In the genomic region with DNA sequence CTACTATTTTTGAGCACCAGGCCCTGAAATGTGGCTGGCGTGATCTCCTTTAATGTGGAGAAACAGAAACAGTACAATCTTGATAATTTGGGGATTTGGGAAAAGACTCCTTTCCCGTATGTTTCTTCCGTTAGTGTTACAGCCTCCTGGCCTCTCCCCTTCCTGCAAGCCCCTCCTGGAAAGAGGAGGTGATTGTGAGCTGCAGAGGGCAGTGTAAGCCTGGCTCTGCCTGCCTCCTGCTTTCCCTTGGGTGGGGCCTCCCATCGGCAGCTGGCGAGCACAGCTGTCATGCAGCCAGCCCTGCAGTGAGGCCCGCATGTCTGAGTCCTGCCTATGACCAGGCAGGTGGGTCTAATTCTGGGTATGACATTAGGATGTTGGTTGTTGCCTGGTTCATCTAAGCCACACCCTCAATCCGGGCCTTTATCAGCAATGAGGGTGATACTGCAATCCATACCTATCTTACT, we compare ENCODE assay signal across 8 cellular contexts. TPM values are rescaled to one million over a fixed set of nuclear protein-coding genes. Genes with fewer than 3 reads are reported as not detected.
A peak's percentile ranks its signal among the peaks of the same experiment; 100 is the strongest.
DNase-seq lines count a peak whose midpoint lies in the region; ATAC-seq and TF ChIP-seq lines count a peak whose summit lies in the region.

No MANE protein-coding gene starts in this region.

- peak; percentile 96 for DNase-seq in AML-193 (lab: John Stamatoyannopoulos, UW)
- DNase-seq in NCI-H2196 (lab: John Stamatoyannopoulos, UW; ENCODE audit: unreplicated experiment), result peak; percentile 83
- DNase-seq in WTC11 (ENCODE audit: low spot score), result peak; percentile 81
- peak; percentile 8 for DNase-seq in effector CD4-positive, alpha-beta T cell
- DNase-seq in lung microvascular endothelial cell (ENCODE audit: low read depth in 2 of 2), result peak; percentile 90 to 96
- peak in 2 of 3 experiments; percentile 2 to 8 for DNase-seq in stimulated activated CD4-positive, alpha-beta T cell treated with anti-CD3 and anti-CD28 coated beads, TNF-alpha, amount 100 ng/mL, for 4 hours (ENCODE audit: low read depth in 3 of 3)

- no peak overlapping the region for H3K27ac Mint-ChIP-seq in WTC11

- POLR2A ChIA-PET in WTC11 (lab: Charles Lee), result interaction anchor here (0.6 to 1.5 kb wide), 2 partner anchors 49 to 88 kb away, joined by 3 to 5 read pairs; no protein-coding TSS in a partner anchor

- CTCF ChIA-PET in WTC11 (lab: Charles Lee), result interaction anchor here (0.6 to 3.6 kb wide), 31 partner anchors 10 to 409 kb away, joined by 3 to 34 read pairs (median 5); a partner anchor contains a TSS

- TF ChIP-seq CTCF in WTC11 (IDR thresholded peaks at IDR 0.05), result no peak

- peak overlapping the region; percentile 2; the same call in 1 of the 2 replicates for H3K4me3 Mint-ChIP-seq in WTC11

- H3K27me3 Mint-ChIP-seq in WTC11 (ENCODE audit: low read depth), result peaks cover under 1% of the 10 kb centered on the region; the same call in 1 of the 2 replicates

- H3K36me3 Mint-ChIP-seq in WTC11, result no peaks in the 10 kb centered on the region

- no peaks in the 10 kb centered on the region for H3K9me3 Mint-ChIP-seq in WTC11

- peaks cover 25% of the 10 kb centered on the region for H3K4me1 Mint-ChIP-seq in WTC11

- ATAC-seq in GM18858 (IDR thresholded peaks at IDR 0.05; ENCODE audit: unreplicated experiment) (peak; percentile 86), HG03064 (IDR thresholded peaks at IDR 0.05; ENCODE audit: low read depth, unreplicated experiment) (peak; percentile 86), WTC11 (peak; percentile 97)

TF ChIP-seq in WTC11, 78 proteins besides CTCF, POLR2A, EP300 and RAD21:
- TF ChIP-seq, protein P1, sequence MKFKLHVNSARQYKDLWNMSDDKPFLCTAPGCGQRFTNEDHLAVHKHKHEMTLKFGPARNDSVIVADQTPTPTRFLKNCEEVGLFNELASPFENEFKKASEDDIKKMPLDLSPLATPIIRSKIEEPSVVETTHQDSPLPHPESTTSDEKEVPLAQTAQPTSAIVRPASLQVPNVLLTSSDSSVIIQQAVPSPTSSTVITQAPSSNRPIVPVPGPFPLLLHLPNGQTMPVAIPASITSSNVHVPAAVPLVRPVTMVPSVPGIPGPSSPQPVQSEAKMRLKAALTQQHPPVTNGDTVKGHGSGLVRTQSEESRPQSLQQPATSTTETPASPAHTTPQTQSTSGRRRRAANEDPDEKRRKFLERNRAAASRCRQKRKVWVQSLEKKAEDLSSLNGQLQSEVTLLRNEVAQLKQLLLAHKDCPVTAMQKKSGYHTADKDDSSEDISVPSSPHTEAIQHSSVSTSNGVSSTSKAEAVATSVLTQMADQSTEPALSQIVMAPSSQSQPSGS (CRISPR knock-in tag; IDR thresholded peaks at IDR 0.05; ENCODE audit: borderline replicate concordance, low read depth), result no peak
- TF ChIP-seq, protein P2, sequence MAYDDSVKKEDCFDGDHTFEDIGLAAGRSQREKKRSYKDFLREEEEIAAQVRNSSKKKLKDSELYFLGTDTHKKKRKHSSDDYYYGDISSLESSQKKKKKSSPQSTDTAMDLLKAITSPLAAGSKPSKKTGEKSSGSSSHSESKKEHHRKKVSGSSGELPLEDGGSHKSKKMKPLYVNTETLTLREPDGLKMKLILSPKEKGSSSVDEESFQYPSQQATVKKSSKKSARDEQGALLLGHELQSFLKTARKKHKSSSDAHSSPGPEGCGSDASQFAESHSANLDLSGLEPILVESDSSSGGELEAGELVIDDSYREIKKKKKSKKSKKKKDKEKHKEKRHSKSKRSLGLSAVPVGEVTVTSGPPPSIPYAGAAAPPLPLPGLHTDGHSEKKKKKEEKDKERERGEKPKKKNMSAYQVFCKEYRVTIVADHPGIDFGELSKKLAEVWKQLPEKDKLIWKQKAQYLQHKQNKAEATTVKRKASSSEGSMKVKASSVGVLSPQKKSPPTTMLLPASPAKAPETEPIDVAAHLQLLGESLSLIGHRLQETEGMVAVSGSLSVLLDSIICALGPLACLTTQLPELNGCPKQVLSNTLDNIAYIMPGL (CRISPR knock-in tag; IDR thresholded peaks at IDR 0.05), result no peak
- 0 out of 2 replicates have a peak, but pooled peaks have one; percentile 16 for TF ChIP-seq SP1 (CRISPR knock-in tag; conservative IDR thresholded peaks at IDR 0.05)
- TF ChIP-seq, protein P3, sequence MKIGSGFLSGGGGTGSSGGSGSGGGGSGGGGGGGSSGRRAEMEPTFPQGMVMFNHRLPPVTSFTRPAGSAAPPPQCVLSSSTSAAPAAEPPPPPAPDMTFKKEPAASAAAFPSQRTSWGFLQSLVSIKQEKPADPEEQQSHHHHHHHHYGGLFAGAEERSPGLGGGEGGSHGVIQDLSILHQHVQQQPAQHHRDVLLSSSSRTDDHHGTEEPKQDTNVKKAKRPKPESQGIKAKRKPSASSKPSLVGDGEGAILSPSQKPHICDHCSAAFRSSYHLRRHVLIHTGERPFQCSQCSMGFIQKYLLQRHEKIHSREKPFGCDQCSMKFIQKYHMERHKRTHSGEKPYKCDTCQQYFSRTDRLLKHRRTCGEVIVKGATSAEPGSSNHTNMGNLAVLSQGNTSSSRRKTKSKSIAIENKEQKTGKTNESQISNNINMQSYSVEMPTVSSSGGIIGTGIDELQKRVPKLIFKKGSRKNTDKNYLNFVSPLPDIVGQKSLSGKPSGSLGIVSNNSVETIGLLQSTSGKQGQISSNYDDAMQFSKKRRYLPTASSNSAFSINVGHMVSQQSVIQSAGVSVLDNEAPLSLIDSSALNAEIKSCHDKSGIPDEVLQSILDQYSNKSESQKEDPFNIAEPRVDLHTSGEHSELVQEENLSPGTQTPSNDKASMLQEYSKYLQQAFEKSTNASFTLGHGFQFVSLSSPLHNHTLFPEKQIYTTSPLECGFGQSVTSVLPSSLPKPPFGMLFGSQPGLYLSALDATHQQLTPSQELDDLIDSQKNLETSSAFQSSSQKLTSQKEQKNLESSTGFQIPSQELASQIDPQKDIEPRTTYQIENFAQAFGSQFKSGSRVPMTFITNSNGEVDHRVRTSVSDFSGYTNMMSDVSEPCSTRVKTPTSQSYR (CRISPR knock-in tag; IDR thresholded peaks at IDR 0.05), result no peak
- TF ChIP-seq ZNF232 (CRISPR knock-in tag; IDR thresholded peaks at IDR 0.05), result no peak
TF ChIP-seq in WTC11: peak in this region for 1.

RNA-seq across cellular contexts. Expression of a gene that starts 48.7 kb away (rescaled TPM):
- total RNA-seq in WTC11 (2021) (167 to 223 TPM (median 221 TPM) in 3 replicates), lung microvascular endothelial cell (276 and 293 TPM in 2 replicates)

Comparison
In these comparisons a context has a peak if more than half of its experiments do, and no peak if none do; other contexts are left out.
1. Peak in every context shown above with its lines: DNase-seq and ATAC-seq.
2. DNase-seq: peak in every context shown above with its lines; median percentile 96 in AML-193; 93 in lung microvascular endothelial cell; 83 in NCI-H2196; 81 in WTC11; 8 in effector CD4-positive, alpha-beta T cell; 5 in stimulated activated CD4-positive, alpha-beta T cell treated with anti-CD3 and anti-CD28 coated beads, TNF-alpha, amount 100 ng/mL, for 4 hours.